Comparison of ENCODE assay signal across 8 cellular contexts in genomic region chr2:109031481-109032228, GRCh38.
A peak's percentile ranks its signal among the peaks of the same experiment; 100 is the strongest.
DNase-seq lines count a peak whose midpoint lies in the region; ATAC-seq and TF ChIP-seq lines count a peak whose summit lies in the region.

No MANE protein-coding gene starts in this region.

- ATAC-seq in GM18861 (IDR thresholded peaks at IDR 0.05; ENCODE audit: unreplicated experiment) (peak; percentile 41), HG03175 (IDR thresholded peaks at IDR 0.05; ENCODE audit: unreplicated experiment) (peak; percentile 59)

- TF ChIP-seq CTCF in astrocyte of the cerebellum (IDR thresholded peaks at IDR 0.05; ENCODE audit: low read depth, low read length, missing control alignments) = no peak

- peak; percentile 51 for DNase-seq in T-helper 22 cell (ENCODE audit: low read depth)
- no peak for DNase-seq in astrocyte of the cerebellum (ENCODE audit: low read depth)
- DNase-seq in islet precursor cell = peak; percentile 71
- DNase-seq in stimulated activated CD4-positive, alpha-beta T cell treated with anti-CD3 and anti-CD28 coated beads, Interleukin-15, amount 100 ng/mL, for 1 hour (ENCODE audit: low read depth in 1 of 2, low spot score in 1 of 2) = peak; percentile 36 to 40
- DNase-seq in GM19240 (ENCODE audit: insufficient read length, low spot score) = no peak
- no peak for DNase-seq in hepatic stellate cell (ENCODE audit: low spot score)

- peak overlapping the region; percentile 43 for H3K4me3 ChIP-seq in astrocyte of the cerebellum (ENCODE audit: low read depth, low read length)

- in situ Hi-C loops in astrocyte of the cerebellum (cut with HindIII; ENCODE audit: low sequenced_read_pairs) = no loop called here

Comparison
In these comparisons a context has a peak if more than half of its experiments do, and no peak if none do; other contexts are left out.
1. DNase-seq: peak in T-helper 22 cell (single experiment), islet precursor cell (single experiment) and stimulated activated CD4-positive, alpha-beta T cell treated with anti-CD3 and anti-CD28 coated beads, Interleukin-15, amount 100 ng/mL, for 1 hour (2 of 2); none in astrocyte of the cerebellum (single experiment), GM19240 (single experiment) and hepatic stellate cell (single experiment).